1 cellular context compared by ENCODE assay signal in the genomic region with DNA sequence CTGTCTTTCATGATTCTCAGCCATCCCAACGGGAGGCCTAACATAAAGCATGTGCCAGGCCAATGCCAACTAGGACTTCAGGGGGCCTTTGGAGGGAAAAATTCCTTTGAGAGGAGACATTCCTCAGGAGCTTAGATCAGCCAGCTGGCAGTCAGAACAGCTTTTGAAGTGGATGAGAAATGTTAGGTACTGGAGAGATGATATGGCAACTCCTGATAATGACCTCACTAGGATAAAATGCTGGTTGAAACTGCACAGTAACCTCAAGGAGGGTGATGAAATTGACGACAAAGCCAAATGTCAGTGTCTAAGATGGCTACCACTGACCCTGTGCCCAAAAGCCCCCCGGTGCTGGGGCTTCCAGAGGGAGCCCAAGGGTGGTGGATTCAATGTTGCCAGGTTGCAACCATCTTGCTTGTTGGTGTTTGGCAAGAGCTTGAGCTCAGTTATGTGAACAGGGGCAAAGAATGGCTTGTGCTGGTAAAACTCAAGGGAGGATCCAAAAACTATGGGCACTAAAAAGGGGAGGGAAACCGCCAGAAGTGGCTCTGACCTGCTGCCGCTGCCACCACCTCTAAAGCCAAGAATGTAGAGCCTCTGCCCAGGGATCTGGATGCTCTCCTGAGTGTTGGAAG.
TF ChIP-seq lines count a peak whose summit lies in the region.

No MANE protein-coding gene starts in this region.

TF ChIP-seq in HepG2, 621 proteins besides CTCF, POLR2A, EP300 and RAD21 (continued from another document):
- TF ChIP-seq, protein P1, sequence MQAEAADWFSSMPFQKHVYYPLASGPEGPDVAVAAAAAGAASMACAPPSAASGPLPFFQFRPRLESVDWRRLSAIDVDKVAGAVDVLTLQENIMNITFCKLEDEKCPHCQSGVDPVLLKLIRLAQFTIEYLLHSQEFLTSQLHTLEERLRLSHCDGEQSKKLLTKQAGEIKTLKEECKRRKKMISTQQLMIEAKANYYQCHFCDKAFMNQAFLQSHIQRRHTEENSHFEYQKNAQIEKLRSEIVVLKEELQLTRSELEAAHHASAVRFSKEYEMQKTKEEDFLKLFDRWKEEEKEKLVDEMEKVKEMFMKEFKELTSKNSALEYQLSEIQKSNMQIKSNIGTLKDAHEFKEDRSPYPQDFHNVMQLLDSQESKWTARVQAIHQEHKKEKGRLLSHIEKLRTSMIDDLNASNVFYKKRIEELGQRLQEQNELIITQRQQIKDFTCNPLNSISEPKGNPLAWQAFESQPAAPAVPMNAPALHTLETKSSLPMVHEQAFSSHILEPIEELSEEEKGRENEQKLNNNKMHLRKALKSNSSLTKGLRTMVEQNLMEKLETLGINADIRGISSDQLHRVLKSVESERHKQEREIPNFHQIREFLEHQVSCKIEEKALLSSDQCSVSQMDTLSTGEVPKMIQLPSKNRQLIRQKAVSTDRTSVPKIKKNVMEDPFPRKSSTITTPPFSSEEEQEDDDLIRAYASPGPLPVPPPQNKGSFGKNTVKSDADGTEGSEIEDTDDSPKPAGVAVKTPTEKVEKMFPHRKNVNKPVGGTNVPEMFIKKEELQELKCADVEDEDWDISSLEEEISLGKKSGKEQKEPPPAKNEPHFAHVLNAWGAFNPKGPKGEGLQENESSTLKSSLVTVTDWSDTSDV (CRISPR knock-in tag; IDR thresholded peaks at IDR 0.05), result no peak
- TF ChIP-seq CBFB (CRISPR knock-in tag; IDR thresholded peaks at IDR 0.05) (no peak), ZNF337 (CRISPR knock-in tag; IDR thresholded peaks at IDR 0.05; ENCODE audit: borderline replicate concordance, low read depth) (no peak), NFE2L2 (IDR thresholded peaks at IDR 0.05; ENCODE audit: low read length) (no peak), MZF1 (CRISPR knock-in tag; IDR thresholded peaks at IDR 0.05; ENCODE audit: borderline replicate concordance) (no peak), FOXK2 (IDR thresholded peaks at IDR 0.05) (no peak)
- TF ChIP-seq, protein P2, sequence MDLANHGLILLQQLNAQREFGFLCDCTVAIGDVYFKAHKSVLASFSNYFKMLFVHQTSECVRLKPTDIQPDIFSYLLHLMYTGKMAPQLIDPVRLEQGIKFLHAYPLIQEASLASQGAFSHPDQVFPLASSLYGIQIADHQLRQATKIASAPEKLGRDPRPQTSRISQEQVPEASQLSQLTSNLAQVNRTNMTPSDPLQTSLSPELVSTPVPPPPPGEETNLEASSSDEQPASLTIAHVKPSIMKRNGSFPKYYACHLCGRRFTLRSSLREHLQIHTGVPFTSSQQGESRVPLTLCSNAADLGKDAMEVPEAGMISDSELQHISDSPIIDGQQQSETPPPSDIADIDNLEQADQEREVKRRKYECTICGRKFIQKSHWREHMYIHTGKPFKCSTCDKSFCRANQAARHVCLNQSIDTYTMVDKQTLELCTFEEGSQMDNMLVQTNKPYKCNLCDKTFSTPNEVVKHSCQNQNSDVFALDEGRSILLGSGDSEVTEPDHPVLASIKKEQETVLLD (CRISPR knock-in tag; IDR thresholded peaks at IDR 0.05; ENCODE audit: low read depth), result no peak
